Comparison of ENCODE assay signal across 29 cellular contexts in the genomic region with DNA sequence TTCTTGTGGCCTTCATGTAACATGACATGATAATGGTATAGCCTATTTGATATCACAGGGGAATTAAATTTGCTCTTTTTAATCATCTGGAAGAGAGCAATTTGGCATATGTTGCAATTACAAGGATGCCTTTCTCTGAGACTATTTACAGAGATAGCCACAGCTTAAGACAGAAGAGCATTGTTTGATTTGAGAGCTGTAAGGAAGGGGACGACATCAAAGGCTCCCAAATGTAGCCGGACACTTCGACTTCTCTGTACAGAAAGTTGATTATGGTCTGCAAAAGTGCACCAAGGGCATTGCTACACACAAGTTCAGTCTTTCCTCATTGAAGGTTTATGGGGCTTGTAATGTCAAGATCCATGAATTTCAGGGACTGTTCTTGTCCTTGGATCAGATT.
"Had no signal": no experiment of that assay in that cellular context is flagged by ENCODE, and none has a peak within 500 bp of the region (broad histone marks: within the 10 kb centered on the region; RNA-seq: fewer than 3 reads in every experiment).

No MANE protein-coding gene starts in this region.

- H3K27me3 Mint-ChIP-seq: activated CD4-positive, alpha-beta memory T cell treated with anti-CD3 and anti-CD28 coated beads for 36 hours; activated CD4-positive, alpha-beta T cell treated with anti-CD3 and anti-CD28 coated beads for 36 hours; activated CD4-positive, alpha-beta T cell treated with anti-CD3 and anti-CD28 coated beads, Interleukin-2, amount 10 ng/mL, durations not matched to agents 24 days and 14 days; activated CD8-positive, alpha-beta memory T cell treated with anti-CD3 and anti-CD28 coated beads, Interleukin-2, amount 10 ng/mL, durations not matched to agents 7 days and 5 days; activated naive CD8-positive, alpha-beta T cell treated with anti-CD3 and anti-CD28 coated beads, Interleukin-2, amount 50 U/mL, for 24 hours had no signal

- ATAC-seq: activated CD4-positive, alpha-beta T cell treated with anti-CD3 and anti-CD28 coated beads for 36 hours; activated CD8-positive, alpha-beta memory T cell treated with anti-CD3 and anti-CD28 coated beads, Interleukin-2, amount 10 ng/mL, durations not matched to agents 7 days and 5 days; activated CD8-positive, alpha-beta T cell treated with anti-CD3 and anti-CD28 coated beads, Interleukin-2, amount 10 ng/mL, durations not matched to agents 7 days and 5 days; activated naive CD8-positive, alpha-beta T cell treated with anti-CD3 and anti-CD28 coated beads, Interleukin-2, amount 50 U/mL, for 24 hours; esophagus mucosa; gastrocnemius medialis had no signal

- DNase-seq: activated CD4-positive, alpha-beta memory T cell treated with anti-CD3 and anti-CD28 coated beads for 36 hours; activated CD4-positive, alpha-beta T cell treated with anti-CD3 and anti-CD28 coated beads for 36 hours; activated CD4-positive, alpha-beta T cell treated with anti-CD3 and anti-CD28 coated beads, Interleukin-2, amount 10 ng/mL, durations not matched to agents 24 days and 14 days; activated CD4-positive, CD25-positive, alpha-beta regulatory T cell; activated CD4-positive, CD25-positive, alpha-beta regulatory T cell treated with anti-CD3 and anti-CD28 coated beads, Interleukin-2, amount 50 U/mL, for 72 hours; activated CD8-positive, alpha-beta memory T cell treated with anti-CD3 and anti-CD28 coated beads, Interleukin-2, amount 10 ng/mL, durations not matched to agents 7 days and 5 days; activated CD8-positive, alpha-beta memory T cell treated with anti-CD3 and anti-CD28 coated beads, Interleukin-2, amount 50 U/mL, for 4 hours; activated CD8-positive, alpha-beta T cell treated with anti-CD3 and anti-CD28 coated beads, Interleukin-2, amount 10 ng/mL, durations not matched to agents 7 days and 5 days; activated effector memory CD4-positive, alpha-beta T cell treated with anti-CD3 and anti-CD28 coated beads, Interleukin-2, amount 50 U/mL, for 16 hours; activated naive CD4-positive, alpha-beta T cell treated with anti-CD3 and anti-CD28 coated beads for 36 hours; activated naive CD8-positive, alpha-beta T cell treated with anti-CD3 and anti-CD28 coated beads for 36 hours; activated naive CD8-positive, alpha-beta T cell treated with anti-CD3 and anti-CD28 coated beads, Interleukin-2, amount 50 U/mL, for 24 hours; activated T-cell treated with anti-CD3 and anti-CD28 coated beads, Interleukin-2, amount 50 U/mL, for 1 hour; activated T-cell treated with anti-CD3 and anti-CD28 coated beads, Interleukin-2, amount 50 U/mL, for 48 hours; central memory CD4-positive, alpha-beta T cell; cerebellar nuclear complex; colonic mucosa; effector CD8-positive, alpha-beta T cell; foreskin fibroblast; gastrocnemius medialis; T-helper 2 cell had no signal

- H3K27ac Mint-ChIP-seq: activated CD4-positive, alpha-beta memory T cell treated with anti-CD3 and anti-CD28 coated beads for 36 hours; activated CD4-positive, alpha-beta T cell treated with anti-CD3 and anti-CD28 coated beads for 36 hours; activated CD4-positive, alpha-beta T cell treated with anti-CD3 and anti-CD28 coated beads, Interleukin-2, amount 10 ng/mL, durations not matched to agents 24 days and 14 days; activated CD8-positive, alpha-beta memory T cell treated with anti-CD3 and anti-CD28 coated beads, Interleukin-2, amount 10 ng/mL, durations not matched to agents 7 days and 5 days; activated CD8-positive, alpha-beta T cell treated with anti-CD3 and anti-CD28 coated beads, Interleukin-2, amount 10 ng/mL, durations not matched to agents 7 days and 5 days; activated naive CD4-positive, alpha-beta T cell treated with anti-CD3 and anti-CD28 coated beads for 36 hours; activated naive CD4-positive, alpha-beta T cell treated with anti-CD3 and anti-CD28 coated beads, Interleukin-2, amount 50 U/mL, for 24 hours; activated naive CD8-positive, alpha-beta T cell treated with anti-CD3 and anti-CD28 coated beads for 36 hours; activated naive CD8-positive, alpha-beta T cell treated with anti-CD3 and anti-CD28 coated beads, Interleukin-2, amount 50 U/mL, for 24 hours; activated T-helper 1 cell treated with anti-CD3 and anti-CD28 coated beads, Interleukin-12 subunit alpha, Interleukin-12 subunit beta, Interleukin-2, Interleukin-4 antibody, amounts not matched to agents 30 ng/mL and 10 ng/mL and 1 ng/mL, durations not matched to agents 14 hours and 24 hours and 36 hours; activated T-helper 2 cell treated with anti-CD3 and anti-CD28 coated beads, Interferon-gamma antibody, Interleukin-2, Interleukin-4, amounts not matched to agents 10 μg/mL and 5 μg/mL and 100 μg/mL, durations not matched to agents 14 hours and 24 hours and 36 hours; brain had no signal

- H3K27ac ChIP-seq: ascending aorta, breast epithelium, cardiac muscle cell, colonic mucosa, gastrocnemius medialis had no signal

- H3K4me1 ChIP-seq: ascending aorta, breast epithelium, colonic mucosa, gastrocnemius medialis had no signal

- H3K4me3 Mint-ChIP-seq: activated CD4-positive, alpha-beta memory T cell treated with anti-CD3 and anti-CD28 coated beads for 36 hours; activated CD4-positive, alpha-beta T cell treated with anti-CD3 and anti-CD28 coated beads for 36 hours; activated CD4-positive, alpha-beta T cell treated with anti-CD3 and anti-CD28 coated beads, Interleukin-2, amount 10 ng/mL, durations not matched to agents 24 days and 14 days; activated CD8-positive, alpha-beta memory T cell treated with anti-CD3 and anti-CD28 coated beads, Interleukin-2, amount 10 ng/mL, durations not matched to agents 7 days and 5 days; activated CD8-positive, alpha-beta T cell treated with anti-CD3 and anti-CD28 coated beads, Interleukin-2, amount 10 ng/mL, durations not matched to agents 7 days and 5 days; activated naive CD4-positive, alpha-beta T cell treated with anti-CD3 and anti-CD28 coated beads for 36 hours; activated naive CD4-positive, alpha-beta T cell treated with anti-CD3 and anti-CD28 coated beads, Interleukin-2, amount 50 U/mL, for 24 hours; activated naive CD8-positive, alpha-beta T cell treated with anti-CD3 and anti-CD28 coated beads for 36 hours; activated naive CD8-positive, alpha-beta T cell treated with anti-CD3 and anti-CD28 coated beads, Interleukin-2, amount 50 U/mL, for 24 hours; activated T-helper 1 cell treated with anti-CD3 and anti-CD28 coated beads, Interleukin-12 subunit alpha, Interleukin-12 subunit beta, Interleukin-2, Interleukin-4 antibody, amounts not matched to agents 30 ng/mL and 10 ng/mL and 1 ng/mL, durations not matched to agents 14 hours and 24 hours and 36 hours; brain had no signal

- H3K4me3 ChIP-seq: ascending aorta, breast epithelium, cardiac muscle cell, colonic mucosa, gastrocnemius medialis had no signal

- H3K4me1 Mint-ChIP-seq: activated CD4-positive, alpha-beta T cell treated with anti-CD3 and anti-CD28 coated beads for 36 hours; activated CD4-positive, alpha-beta T cell treated with anti-CD3 and anti-CD28 coated beads, Interleukin-2, amount 10 ng/mL, durations not matched to agents 24 days and 14 days; activated CD8-positive, alpha-beta memory T cell treated with anti-CD3 and anti-CD28 coated beads, Interleukin-2, amount 10 ng/mL, durations not matched to agents 7 days and 5 days; activated naive CD4-positive, alpha-beta T cell treated with anti-CD3 and anti-CD28 coated beads, Interleukin-2, amount 50 U/mL, for 24 hours; activated naive CD8-positive, alpha-beta T cell treated with anti-CD3 and anti-CD28 coated beads for 36 hours; activated naive CD8-positive, alpha-beta T cell treated with anti-CD3 and anti-CD28 coated beads, Interleukin-2, amount 50 U/mL, for 24 hours had no signal

- H3K27me3 ChIP-seq: ascending aorta, breast epithelium, cardiac muscle cell, colonic mucosa, gastrocnemius medialis had no signal

- H3K9me3 Mint-ChIP-seq: activated CD4-positive, alpha-beta memory T cell treated with anti-CD3 and anti-CD28 coated beads for 36 hours; activated CD4-positive, alpha-beta T cell treated with anti-CD3 and anti-CD28 coated beads, Interleukin-2, amount 10 ng/mL, durations not matched to agents 24 days and 14 days; activated naive CD4-positive, alpha-beta T cell treated with anti-CD3 and anti-CD28 coated beads for 36 hours; activated naive CD4-positive, alpha-beta T cell treated with anti-CD3 and anti-CD28 coated beads, Interleukin-2, amount 50 U/mL, for 24 hours; activated naive CD8-positive, alpha-beta T cell treated with anti-CD3 and anti-CD28 coated beads for 36 hours; activated naive CD8-positive, alpha-beta T cell treated with anti-CD3 and anti-CD28 coated beads, Interleukin-2, amount 50 U/mL, for 24 hours; activated T-helper 1 cell treated with anti-CD3 and anti-CD28 coated beads, Interleukin-12 subunit alpha, Interleukin-12 subunit beta, Interleukin-2, Interleukin-4 antibody, amounts not matched to agents 30 ng/mL and 10 ng/mL and 1 ng/mL, durations not matched to agents 14 hours and 24 hours and 36 hours; activated T-helper 2 cell treated with anti-CD3 and anti-CD28 coated beads, Interferon-gamma antibody, Interleukin-2, Interleukin-4, amounts not matched to agents 10 μg/mL and 5 μg/mL and 100 μg/mL, durations not matched to agents 14 hours and 24 hours and 36 hours had no signal

- H3K9me3 ChIP-seq: ascending aorta, breast epithelium, colonic mucosa, gastrocnemius medialis had no signal

- H3K36me3 ChIP-seq: ascending aorta, breast epithelium, cardiac muscle cell, colonic mucosa, gastrocnemius medialis had no signal

- H3K36me3 Mint-ChIP-seq: activated CD4-positive, alpha-beta memory T cell treated with anti-CD3 and anti-CD28 coated beads for 36 hours; activated CD8-positive, alpha-beta memory T cell treated with anti-CD3 and anti-CD28 coated beads, Interleukin-2, amount 10 ng/mL, durations not matched to agents 7 days and 5 days; activated naive CD4-positive, alpha-beta T cell treated with anti-CD3 and anti-CD28 coated beads, Interleukin-2, amount 50 U/mL, for 24 hours; activated naive CD8-positive, alpha-beta T cell treated with anti-CD3 and anti-CD28 coated beads for 36 hours; brain had no signal
